10 cellular contexts compared by ENCODE assay signal in the genomic region with DNA sequence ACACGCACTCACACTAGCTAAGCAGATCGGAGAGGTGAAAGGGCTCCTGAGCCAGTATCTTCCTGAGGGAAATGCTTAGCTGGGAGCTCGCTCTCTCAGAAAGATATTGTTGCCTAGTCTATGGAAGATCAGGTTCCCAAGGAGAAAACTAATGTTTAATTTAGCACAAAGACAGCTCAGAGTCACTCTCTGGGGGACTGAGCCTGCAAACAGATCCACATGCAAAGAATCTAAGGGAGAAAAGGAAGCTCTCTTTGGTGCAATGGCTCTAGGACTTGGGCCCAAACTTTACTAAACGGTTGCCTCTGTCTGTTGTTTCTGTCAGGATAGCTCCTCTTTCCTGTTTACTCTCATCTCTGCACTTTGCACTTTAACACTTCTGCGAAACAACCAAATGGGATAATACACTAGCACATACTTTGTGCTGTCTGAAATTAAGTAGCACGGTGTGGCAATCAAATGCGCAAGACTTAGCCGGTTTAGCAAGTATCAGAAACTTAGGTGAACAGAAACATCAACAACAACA. TPM values are rescaled to one million over a fixed set of nuclear protein-coding genes. Genes with fewer than 3 reads are reported as not detected.
A peak's percentile ranks its signal among the peaks of the same experiment; 100 is the strongest.
DNase-seq lines count a peak whose midpoint lies in the region; ATAC-seq and TF ChIP-seq lines count a peak whose summit lies in the region.
"Had no signal": no experiment of that assay in that cellular context is flagged by ENCODE, and none has a peak within 500 bp of the region (broad histone marks: within the 10 kb centered on the region; RNA-seq: fewer than 3 reads in every experiment).

No MANE protein-coding gene starts in this region.

- H3K36me3 Mint-ChIP-seq in stimulated activated naive CD8-positive, alpha-beta T cell treated with anti-CD3 and anti-CD28 coated beads, Interleukin-15, Interleukin-2, amounts not matched to agents 100 ng/mL and 50 ng/mL, for 24 hours (ENCODE audit: low read depth), result peaks cover 47% of the 10 kb centered on the region
- H3K36me3 Mint-ChIP-seq in endodermal cell (ENCODE audit: low read depth), result peaks cover 2% of the 10 kb centered on the region
- peaks cover 0 to 51% (median 41%) of the 10 kb centered on the region in 5 donors for H3K36me3 Mint-ChIP-seq in naive thymus-derived CD4-positive, alpha-beta T cell

- peaks cover 91% of the 10 kb centered on the region for H3K4me1 Mint-ChIP-seq in stimulated activated naive CD8-positive, alpha-beta T cell treated with anti-CD3 and anti-CD28 coated beads, Interleukin-15, Interleukin-2, amounts not matched to agents 100 ng/mL and 50 ng/mL, for 24 hours (ENCODE audit: low read depth)
- peaks cover 54% of the 10 kb centered on the region for H3K4me1 Mint-ChIP-seq in endodermal cell
- peaks cover 69 to 100% (median 87%) of the 10 kb centered on the region in 7 donors for H3K4me1 Mint-ChIP-seq in naive thymus-derived CD4-positive, alpha-beta T cell

- 77 to 90% methylated on average over 7 to 8 of the region's 8 CpGs for WGBS in endodermal cell (ENCODE audit: insufficient coverage in 1 of 2, insufficient read length in 1 of 2), 2 experiments

- no peak for ATAC-seq in stimulated activated naive CD8-positive, alpha-beta T cell treated with anti-CD3 and anti-CD28 coated beads, Interleukin-15, Interleukin-2, amounts not matched to agents 100 U/mL and 50 U/mL, for 24 hours
- ATAC-seq in naive thymus-derived CD4-positive, alpha-beta T cell, result no peak
- no peak for ATAC-seq in HG02571 (IDR thresholded peaks at IDR 0.05; ENCODE audit: unreplicated experiment)

- peaks cover 12% of the 10 kb centered on the region for H3K4me1 ChIP-seq in endodermal cell (ENCODE audit: control insufficient read depth, insufficient read depth, low read length)
- peaks cover 6 to 79% of the 10 kb centered on the region in 2 donors for H3K4me1 ChIP-seq in naive thymus-derived CD4-positive, alpha-beta T cell (ENCODE audit: control insufficient read depth in 2 of 2, insufficient read depth in 2 of 2, low read length in 2 of 2)

- no peak overlapping the region for H3K4me3 Mint-ChIP-seq in stimulated activated naive CD8-positive, alpha-beta T cell treated with anti-CD3 and anti-CD28 coated beads, Interleukin-15, Interleukin-2, amounts not matched to agents 100 ng/mL and 50 ng/mL, for 24 hours
- no peak overlapping the region for H3K4me3 Mint-ChIP-seq in endodermal cell
- peak overlapping the region; percentile 33 to 96 (median 56) for H3K4me3 Mint-ChIP-seq in naive thymus-derived CD4-positive, alpha-beta T cell

- POLR2A ChIA-PET in naive thymus-derived CD4-positive, alpha-beta T cell (lab: Charles Lee), result interaction anchor here (0.7 to 1.4 kb wide), 5 partner anchors 10 to 134 kb away, joined by 3 to 8 read pairs (median 4); a partner anchor contains a TSS

- peaks cover 4% of the 10 kb centered on the region for H3K36me3 ChIP-seq in endodermal cell (ENCODE audit: control insufficient read depth, insufficient read depth, low read length)
- peaks cover 0 to 4% (median 0%) of the 10 kb centered on the region in 3 experiments for H3K36me3 ChIP-seq in naive thymus-derived CD4-positive, alpha-beta T cell (ENCODE audit: control insufficient read depth in 2 of 3, insufficient read depth in 3 of 3, low read length in 3 of 3)

- TF ChIP-seq CTCF in endodermal cell (conservative IDR thresholded peaks at IDR 0.05) (no peak), dorsolateral prefrontal cortex (IDR thresholded peaks at IDR 0.05 in 54 of 56, conservative IDR thresholded peaks at IDR 0.05 in 2 of 56; ENCODE audit: low read depth in 1 of 56, partially characterized antibody in 56 of 56) (no peak)

- H3K27ac ChIP-seq in endodermal cell (ENCODE audit: low read depth, low read length) (peak overlapping the region; percentile 18), dorsolateral prefrontal cortex (peak overlapping the region in 3 of 59 donors; percentile 11 to 36 (median 22))
- H3K27ac ChIP-seq in naive thymus-derived CD4-positive, alpha-beta T cell (ENCODE audit: low read depth, low read length), result peak overlapping the region; percentile 26

- no peaks in the 10 kb centered on the region for H3K9me3 Mint-ChIP-seq in stimulated activated naive CD8-positive, alpha-beta T cell treated with anti-CD3 and anti-CD28 coated beads, Interleukin-15, Interleukin-2, amounts not matched to agents 100 ng/mL and 50 ng/mL, for 24 hours
- no peaks in the 10 kb centered on the region for H3K9me3 Mint-ChIP-seq in endodermal cell
- peaks cover 0 to 3% (median 0%) of the 10 kb centered on the region in 11 donors for H3K9me3 Mint-ChIP-seq in naive thymus-derived CD4-positive, alpha-beta T cell

- H3K4me3 ChIP-seq in endodermal cell (ENCODE audit: low read length) (peak overlapping the region; percentile 15), dorsolateral prefrontal cortex (no peak overlapping the region)
- H3K4me3 ChIP-seq in naive thymus-derived CD4-positive, alpha-beta T cell (ENCODE audit: low read length), result no peak overlapping the region

- H3K9ac ChIP-seq in endodermal cell (ENCODE audit: extremely low read depth, low read length, poor library complexity, severe bottlenecking), result no peak overlapping the region

- peak overlapping the region; percentile 27 for H3K27ac Mint-ChIP-seq in stimulated activated naive CD8-positive, alpha-beta T cell treated with anti-CD3 and anti-CD28 coated beads, Interleukin-15, Interleukin-2, amounts not matched to agents 100 ng/mL and 50 ng/mL, for 24 hours
- H3K27ac Mint-ChIP-seq in endodermal cell, result peak overlapping the region; percentile 84
- peak overlapping the region; percentile 18 to 93 (median 63) for H3K27ac Mint-ChIP-seq in naive thymus-derived CD4-positive, alpha-beta T cell

- CTCF ChIA-PET in naive thymus-derived CD4-positive, alpha-beta T cell (lab: Charles Lee), result interaction anchor here (0.6 to 1.9 kb wide), 5 partner anchors 9 to 1005 kb away, joined by 3 to 8 read pairs (median 3); a partner anchor contains a TSS

- no peaks in the 10 kb centered on the region for H3K27me3 Mint-ChIP-seq in stimulated activated naive CD8-positive, alpha-beta T cell treated with anti-CD3 and anti-CD28 coated beads, Interleukin-15, Interleukin-2, amounts not matched to agents 100 ng/mL and 50 ng/mL, for 24 hours
- no peaks in the 10 kb centered on the region for H3K27me3 Mint-ChIP-seq in endodermal cell (ENCODE audit: insufficient read depth)
- H3K27me3 Mint-ChIP-seq in naive thymus-derived CD4-positive, alpha-beta T cell, result no peaks in the 10 kb centered on the region

- H3K9me3 ChIP-seq in endodermal cell (ENCODE audit: control insufficient read depth, low read length), result no peaks in the 10 kb centered on the region
- no peaks in the 10 kb centered on the region for H3K9me3 ChIP-seq in naive thymus-derived CD4-positive, alpha-beta T cell (ENCODE audit: control insufficient read depth in 2 of 3, low read length in 3 of 3)

- DNase-seq in stimulated activated naive CD8-positive, alpha-beta T cell treated with anti-CD3 and anti-CD28 coated beads, Interleukin-15, Interleukin-2, amounts not matched to agents 100 U/mL and 50 U/mL, for 24 hours, result no peak
- DNase-seq in endodermal cell (peak; percentile 55), dorsolateral prefrontal cortex (no peak), iPS-NIHi7 (ENCODE audit: extremely low spot score) (no peak), ureter (ENCODE audit: low spot score) (no peak)
- no peak for DNase-seq in naive thymus-derived CD4-positive, alpha-beta T cell
- DNase-seq: COR-L47, NCI-H1417 had no signal

- intact Hi-C loops in naive thymus-derived CD4-positive, alpha-beta T cell (cut with micrococcal nuclease), result loop anchor here in 1 of 2 donors (1.0 kb wide), 1 partner anchor 9 kb away; no protein-coding TSS in a partner anchor
- intact Hi-C loops in dorsolateral prefrontal cortex (cut with DNase I), result loop anchor here in 1 of 2 donors (10.0 kb wide), 1 partner anchor 67 kb away; no protein-coding TSS in a partner anchor

- H3K27me3 ChIP-seq in endodermal cell (ENCODE audit: control insufficient read depth, insufficient read depth, low read length, poor library complexity, severe bottlenecking) (no peaks in the 10 kb centered on the region), dorsolateral prefrontal cortex (no peaks in the 10 kb centered on the region)
- H3K27me3 ChIP-seq in naive thymus-derived CD4-positive, alpha-beta T cell (ENCODE audit: control insufficient read depth in 2 of 2, insufficient read depth in 2 of 2, low read length in 2 of 2), result no peaks in the 10 kb centered on the region

RNA-seq across cellular contexts. Expression of a gene that starts 10.7 kb away (rescaled TPM):
- 1 to 10 TPM; 6.6 to 8.0 TPM for total RNA-seq in endodermal cell
- polyA plus RNA-seq in endodermal cell (2013, experiment 1 of 2), result 16.1 TPM
- 18.3 TPM for polyA plus RNA-seq in endodermal cell (2013, experiment 2 of 2)
- 10 to 100 TPM; 15.6 to 81.3 (median 68.2) TPM for total RNA-seq in naive thymus-derived CD4-positive, alpha-beta T cell
- 10 to 100 TPM; 12.6 to 38.6 TPM for polyA plus RNA-seq in naive thymus-derived CD4-positive, alpha-beta T cell
- total RNA-seq in dorsolateral prefrontal cortex, result 10 to 100 TPM in 64 of 120 experiments, 1 to 10 TPM in 56; 4.9 to 21.8 (median 10.2) TPM
- total RNA-seq in ureter, result 35.8 TPM

RNA-seq across cellular contexts. Expression of a gene that starts 57.4 kb away (rescaled TPM):
- total RNA-seq in endodermal cell (10 to 100 TPM; 16.3 to 25.7 TPM), dorsolateral prefrontal cortex (10 to 100 TPM; 39.5 to 85.8 (median 56.7) TPM), ureter (31.8 TPM)
- polyA plus RNA-seq in endodermal cell (2013, experiment 1 of 2), result 37.8 TPM
- polyA plus RNA-seq in endodermal cell (2013, experiment 2 of 2), result 40.4 TPM
- 10 to 100 TPM; 21.9 to 46.2 (median 32.0) TPM for total RNA-seq in naive thymus-derived CD4-positive, alpha-beta T cell
- 10 to 100 TPM; 23.2 to 33.8 TPM for polyA plus RNA-seq in naive thymus-derived CD4-positive, alpha-beta T cell

RNA-seq across cellular contexts. Expression of a gene that starts 57.5 kb away (rescaled TPM):
- total RNA-seq in endodermal cell (1 to 10 TPM; 6.2 to 8.4 TPM), dorsolateral prefrontal cortex (10 to 100 TPM in 24 of 120 experiments, 1 to 10 TPM in 96; 5.2 to 11.8 (median 9.0) TPM), ureter (12.2 TPM)
- 10.2 TPM for polyA plus RNA-seq in endodermal cell (2013, experiment 1 of 2)
- polyA plus RNA-seq in endodermal cell (2013, experiment 2 of 2), result 9.9 TPM
- total RNA-seq in naive thymus-derived CD4-positive, alpha-beta T cell, result 10 to 100 TPM in 3 of 5 experiments, 1 to 10 TPM in 2; 5.4 to 17.3 (median 10.1) TPM
- 1 to 10 TPM; 5.4 to 5.5 TPM for polyA plus RNA-seq in naive thymus-derived CD4-positive, alpha-beta T cell

Comparison
In these comparisons a context has a peak if more than half of its experiments do, and no peak if none do; other contexts are left out.
1. H3K27ac Mint-ChIP-seq: peak in every context shown above with its lines; median percentile 84 in endodermal cell; 63 in naive thymus-derived CD4-positive, alpha-beta T cell; 27 in stimulated activated naive CD8-positive, alpha-beta T cell treated with anti-CD3 and anti-CD28 coated beads, Interleukin-15, Interleukin-2, amounts not matched to agents 100 ng/mL and 50 ng/mL, for 24 hours.
2. H3K4me3 Mint-ChIP-seq: peak in naive thymus-derived CD4-positive, alpha-beta T cell (10 of 10); none in stimulated activated naive CD8-positive, alpha-beta T cell treated with anti-CD3 and anti-CD28 coated beads, Interleukin-15, Interleukin-2, amounts not matched to agents 100 ng/mL and 50 ng/mL, for 24 hours (single experiment) and endodermal cell (single experiment).